16 cellular contexts compared by ENCODE assay signal in the genomic region with DNA sequence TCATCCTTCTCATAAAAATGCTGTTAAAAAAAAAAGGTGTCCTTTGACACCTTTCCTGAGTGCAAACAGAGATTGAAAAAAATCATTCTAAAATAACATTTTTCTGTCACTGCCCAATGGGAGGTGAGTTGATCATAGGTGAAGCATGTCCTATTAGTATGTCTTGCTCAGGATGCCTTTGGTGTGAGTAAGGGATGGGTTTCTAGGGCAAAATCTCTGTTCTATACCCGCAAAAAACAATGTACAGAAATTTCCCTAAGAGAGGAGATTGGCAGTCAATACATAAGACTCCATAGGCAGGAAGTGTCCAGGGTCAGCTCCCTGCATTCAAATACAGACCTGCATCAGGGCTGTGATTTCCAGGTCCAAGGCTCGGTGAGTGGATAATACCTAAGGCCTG.
DNase-seq lines count a peak whose midpoint lies in the region; ATAC-seq and TF ChIP-seq lines count a peak whose summit lies in the region.
"Had no signal": no experiment of that assay in that cellular context is flagged by ENCODE, and none has a peak within 500 bp of the region (broad histone marks: within the 10 kb centered on the region; RNA-seq: fewer than 3 reads in every experiment).

No MANE protein-coding gene starts in this region.

- H3K4me3 Mint-ChIP-seq in nephron progenitor cell (no peak overlapping the region), Caco-2 (ENCODE audit: unreplicated experiment) (no peak overlapping the region)
- no peak overlapping the region for H3K4me3 Mint-ChIP-seq in activated CD8-positive, alpha-beta T cell treated with anti-CD3 and anti-CD28 coated beads, Interleukin-2, amount 10 ng/mL, durations not matched to agents 7 days and 5 days
- H3K4me3 Mint-ChIP-seq: CD8-positive, alpha-beta T cell; H9 had no signal

- H3K9me3 ChIP-seq in BLaER1 treated with 17β-estradiol and CSF1 and Interleukin-3, amounts not matched to agents 10 nM and 100 nM (replicated peaks in 1 of 11), result no peaks in the 10 kb centered on the region
- H3K9me3 ChIP-seq in PC-3 (ENCODE audit: low read length), result no peaks in the 10 kb centered on the region
- no peaks in the 10 kb centered on the region for H3K9me3 ChIP-seq in Caco-2
- no peaks in the 10 kb centered on the region for H3K9me3 ChIP-seq in psoas muscle

- H3K27me3 Mint-ChIP-seq in nephron progenitor cell (ENCODE audit: low read depth, poor library complexity) (peaks cover 9% of the 10 kb centered on the region), Caco-2 (ENCODE audit: insufficient read depth, unreplicated experiment) (no peaks in the 10 kb centered on the region)
- no peaks in the 10 kb centered on the region for H3K27me3 Mint-ChIP-seq in activated CD8-positive, alpha-beta T cell treated with anti-CD3 and anti-CD28 coated beads, Interleukin-2, amount 10 ng/mL, durations not matched to agents 7 days and 5 days (ENCODE audit: low read depth)

- peak overlapping the region; percentile 52 for H3K27ac Mint-ChIP-seq in nephron progenitor cell
- H3K27ac Mint-ChIP-seq in Caco-2 (ENCODE audit: unreplicated experiment), result no peak overlapping the region
- no peak overlapping the region for H3K27ac Mint-ChIP-seq in activated CD8-positive, alpha-beta T cell treated with anti-CD3 and anti-CD28 coated beads, Interleukin-2, amount 10 ng/mL, durations not matched to agents 7 days and 5 days
- H3K27ac Mint-ChIP-seq: CD8-positive, alpha-beta T cell had no signal

- H3K4me1 ChIP-seq in BLaER1 treated with 17β-estradiol and CSF1 and Interleukin-3, amounts not matched to agents 10 nM and 100 nM, result peaks cover 0 to 53% (median 30%) of the 10 kb centered on the region in 10 experiments; a peak in 16 of 20 replicates
- H3K4me1 ChIP-seq in PC-3 (ENCODE audit: insufficient read depth, low read length), result peaks cover 41% of the 10 kb centered on the region
- peaks cover 13% of the 10 kb centered on the region for H3K4me1 ChIP-seq in foreskin keratinocyte
- peaks cover 17% of the 10 kb centered on the region for H3K4me1 ChIP-seq in Caco-2
- H3K4me1 ChIP-seq in psoas muscle, result no peaks in the 10 kb centered on the region

- ATAC-seq in PC-3 (no peak), foreskin keratinocyte (no peak), psoas muscle (no peak)
- ATAC-seq in activated CD8-positive, alpha-beta T cell treated with anti-CD3 and anti-CD28 coated beads, Interleukin-2, amount 10 ng/mL, durations not matched to agents 7 days and 5 days, result no peak
- ATAC-seq: CD8-positive, alpha-beta T cell; GM12878 had no signal

- intact Hi-C loops in PC-3 (cut with micrococcal nuclease), result loop anchor here (2.0 to 10.0 kb wide), 3 partner anchors 163 to 461 kb away; no protein-coding TSS in a partner anchor
- intact Hi-C loops in Caco-2 (cut with micrococcal nuclease; ENCODE audit: unreplicated experiment), result no loop called here
- intact Hi-C loops in psoas muscle (cut with DNase I), result loop anchor here in 1 of 2 donors (5.0 kb wide), 1 partner anchor 259 kb away; no protein-coding TSS in a partner anchor

- peaks cover 8% of the 10 kb centered on the region for H3F3A ChIP-seq in PC-3 (ENCODE audit: low read length, unreplicated experiment)

- H3K9ac ChIP-seq in BLaER1 treated with 17β-estradiol and CSF1 and Interleukin-3, amounts not matched to agents 10 nM and 100 nM, result no peak overlapping the region
- no peak overlapping the region for H3K9ac ChIP-seq in PC-3 (ENCODE audit: low read length)

- no peak overlapping the region for H2AFZ ChIP-seq in PC-3 (ENCODE audit: low read length)

- no peaks in the 10 kb centered on the region for H3K36me3 Mint-ChIP-seq in nephron progenitor cell (ENCODE audit: low read depth)
- no peaks in the 10 kb centered on the region for H3K36me3 Mint-ChIP-seq in Caco-2 (ENCODE audit: insufficient read depth, unreplicated experiment)
- no peaks in the 10 kb centered on the region for H3K36me3 Mint-ChIP-seq in activated CD8-positive, alpha-beta T cell treated with anti-CD3 and anti-CD28 coated beads, Interleukin-2, amount 10 ng/mL, durations not matched to agents 7 days and 5 days (ENCODE audit: low read depth)
- H3K36me3 Mint-ChIP-seq: CD8-positive, alpha-beta T cell had no signal

- no peak overlapping the region for H3K27ac ChIP-seq in BLaER1 treated with 17β-estradiol and CSF1 and Interleukin-3, amounts not matched to agents 10 nM and 100 nM
- H3K27ac ChIP-seq in PC-3 (ENCODE audit: low read length) (no peak overlapping the region), foreskin keratinocyte (no peak overlapping the region), psoas muscle (no peak overlapping the region)

- no peaks in the 10 kb centered on the region for H4K20me1 ChIP-seq in BLaER1 treated with 17β-estradiol and CSF1 and Interleukin-3, amounts not matched to agents 10 nM and 100 nM
- no peaks in the 10 kb centered on the region for H4K20me1 ChIP-seq in PC-3 (ENCODE audit: low read length)

- H3K4me2 ChIP-seq in BLaER1 treated with 17β-estradiol and CSF1 and Interleukin-3, amounts not matched to agents 10 nM and 100 nM, result peak overlapping the region in 6 of 11 experiments; percentile 25 to 69 (median 60); a peak in 7 of 22 replicates
- H3K4me2 ChIP-seq in PC-3 (ENCODE audit: low read length), result no peak overlapping the region

- 79 to 91% (median 86%) methylated on average over 2 of the region's 2 CpGs for WGBS in psoas muscle, 3 donors

- no TSS peak for BruUV-seq in PC-3 (replicated peaks; lab: Mats Ljungman, UMichigan)
- BruUV-seq in Caco-2 (replicated peaks; lab: Mats Ljungman, UMichigan), result no TSS peak

- DNase-seq in PC-3, result peak; percentile 27
- peak; percentile 18 to 56 for DNase-seq in foreskin keratinocyte
- no peak for DNase-seq in nephron progenitor cell
- DNase-seq in Caco-2, result no peak
- no peak for DNase-seq in activated CD8-positive, alpha-beta T cell treated with anti-CD3 and anti-CD28 coated beads, Interleukin-2, amount 10 ng/mL, durations not matched to agents 7 days and 5 days
- no peak for DNase-seq in psoas muscle
- DNase-seq: AML-193; CD8-positive, alpha-beta T cell; DMS 273 treated with DMSO at 0.1 percent for 48 hours; DMS53; DND-41; EL; H9; KG1 had no signal

- no peak overlapping the region for H3K4me3 ChIP-seq in BLaER1 treated with 17β-estradiol and CSF1 and Interleukin-3, amounts not matched to agents 10 nM and 100 nM
- H3K4me3 ChIP-seq in PC-3 (ENCODE audit: low read length) (no peak overlapping the region), Caco-2 (ENCODE audit: low read depth, low read length) (no peak overlapping the region), psoas muscle (no peak overlapping the region)
- H3K4me3 ChIP-seq: GM12878 had no signal

- H3K27me3 ChIP-seq in BLaER1 treated with 17β-estradiol and CSF1 and Interleukin-3, amounts not matched to agents 10 nM and 100 nM, result peaks cover 0 to 20% (median 9%) of the 10 kb centered on the region in 11 experiments; a peak in 9 of 22 replicates
- H3K27me3 ChIP-seq in PC-3 (ENCODE audit: low read length) (no peaks in the 10 kb centered on the region), foreskin keratinocyte (peaks cover 14% of the 10 kb centered on the region), Caco-2 (replicated peaks; ENCODE audit: control insufficient read depth, insufficient read depth, low read length) (no peaks in the 10 kb centered on the region), psoas muscle (ENCODE audit: insufficient read depth in 3 of 3, low read length in 2 of 3) (peaks cover 0 to 13% (median 0%) of the 10 kb centered on the region in 3 donors)

- H3K9me2 ChIP-seq in PC-3 (replicated peaks; ENCODE audit: low read length), result no peaks in the 10 kb centered on the region

- H3K79me2 ChIP-seq in PC-3 (ENCODE audit: low read length), result no peaks in the 10 kb centered on the region

- TF ChIP-seq CTCF in PC-3 (conservative IDR thresholded peaks at IDR 0.05; ENCODE audit: low read depth, low read length) (no peak), foreskin keratinocyte (conservative IDR thresholded peaks at IDR 0.05) (no peak), nephron progenitor cell (IDR thresholded peaks at IDR 0.05) (no peak), Caco-2 (IDR thresholded peaks at IDR 0.05; ENCODE audit: insufficient read depth in 1 of 2, low read depth in 1 of 2, low read length in 1 of 2, severe bottlenecking in 1 of 2, unreplicated experiment in 1 of 2) (no peak), psoas muscle (IDR thresholded peaks at IDR 0.05) (no peak)

- peaks cover 27% of the 10 kb centered on the region for H3K4me1 Mint-ChIP-seq in nephron progenitor cell
- peaks cover 14% of the 10 kb centered on the region for H3K4me1 Mint-ChIP-seq in Caco-2 (ENCODE audit: low read depth, unreplicated experiment)
- no peaks in the 10 kb centered on the region for H3K4me1 Mint-ChIP-seq in activated CD8-positive, alpha-beta T cell treated with anti-CD3 and anti-CD28 coated beads, Interleukin-2, amount 10 ng/mL, durations not matched to agents 7 days and 5 days (ENCODE audit: low read depth)

- H3K9me3 Mint-ChIP-seq in nephron progenitor cell (no peaks in the 10 kb centered on the region), Caco-2 (ENCODE audit: unreplicated experiment) (no peaks in the 10 kb centered on the region)
- no peaks in the 10 kb centered on the region for H3K9me3 Mint-ChIP-seq in activated CD8-positive, alpha-beta T cell treated with anti-CD3 and anti-CD28 coated beads, Interleukin-2, amount 10 ng/mL, durations not matched to agents 7 days and 5 days (ENCODE audit: insufficient read depth)
- H3K9me3 Mint-ChIP-seq: CD8-positive, alpha-beta T cell; H9 had no signal

- POLR2A ChIA-PET in PC-3 (lab: Charles Lee; ENCODE audit: unreplicated experiment) (no interaction called here), Caco-2 (lab: Charles Lee) (no interaction called here)
- POLR2A ChIA-PET in activated CD8-positive, alpha-beta T cell treated with anti-CD3 and anti-CD28 coated beads, Interleukin-2, amount 10 ng/mL, durations not matched to agents 7 days and 5 days (lab: Charles Lee), result no interaction called here

- no peaks in the 10 kb centered on the region for H3K36me3 ChIP-seq in BLaER1 treated with 17β-estradiol and CSF1 and Interleukin-3, amounts not matched to agents 10 nM and 100 nM
- H3K36me3 ChIP-seq in PC-3 (ENCODE audit: low read depth, low read length) (no peaks in the 10 kb centered on the region), Caco-2 (ENCODE audit: control insufficient read depth, insufficient read depth, low read length) (no peaks in the 10 kb centered on the region; the same call in 1 of the 2 replicates), psoas muscle (ENCODE audit: insufficient read depth in 1 of 2, low read depth in 1 of 2) (no peaks in the 10 kb centered on the region)

- CTCF ChIA-PET in PC-3 (lab: Charles Lee) (no interaction called here), Caco-2 (lab: Charles Lee) (no interaction called here)
- CTCF ChIA-PET in activated CD8-positive, alpha-beta T cell treated with anti-CD3 and anti-CD28 coated beads, Interleukin-2, amount 10 ng/mL, durations not matched to agents 7 days and 5 days (lab: Charles Lee), result no interaction called here

Comparison
In these comparisons a context has a peak if more than half of its experiments do, and no peak if none do; other contexts are left out.
1. DNase-seq: peak in PC-3 (single experiment) and foreskin keratinocyte (2 of 2); none in nephron progenitor cell (single experiment), Caco-2 (0 of 2), activated CD8-positive, alpha-beta T cell treated with anti-CD3 and anti-CD28 coated beads, Interleukin-2, amount 10 ng/mL, durations not matched to agents 7 days and 5 days (single experiment) and psoas muscle (0 of 2).